8 cellular contexts compared by ENCODE assay signal in the genomic region with DNA sequence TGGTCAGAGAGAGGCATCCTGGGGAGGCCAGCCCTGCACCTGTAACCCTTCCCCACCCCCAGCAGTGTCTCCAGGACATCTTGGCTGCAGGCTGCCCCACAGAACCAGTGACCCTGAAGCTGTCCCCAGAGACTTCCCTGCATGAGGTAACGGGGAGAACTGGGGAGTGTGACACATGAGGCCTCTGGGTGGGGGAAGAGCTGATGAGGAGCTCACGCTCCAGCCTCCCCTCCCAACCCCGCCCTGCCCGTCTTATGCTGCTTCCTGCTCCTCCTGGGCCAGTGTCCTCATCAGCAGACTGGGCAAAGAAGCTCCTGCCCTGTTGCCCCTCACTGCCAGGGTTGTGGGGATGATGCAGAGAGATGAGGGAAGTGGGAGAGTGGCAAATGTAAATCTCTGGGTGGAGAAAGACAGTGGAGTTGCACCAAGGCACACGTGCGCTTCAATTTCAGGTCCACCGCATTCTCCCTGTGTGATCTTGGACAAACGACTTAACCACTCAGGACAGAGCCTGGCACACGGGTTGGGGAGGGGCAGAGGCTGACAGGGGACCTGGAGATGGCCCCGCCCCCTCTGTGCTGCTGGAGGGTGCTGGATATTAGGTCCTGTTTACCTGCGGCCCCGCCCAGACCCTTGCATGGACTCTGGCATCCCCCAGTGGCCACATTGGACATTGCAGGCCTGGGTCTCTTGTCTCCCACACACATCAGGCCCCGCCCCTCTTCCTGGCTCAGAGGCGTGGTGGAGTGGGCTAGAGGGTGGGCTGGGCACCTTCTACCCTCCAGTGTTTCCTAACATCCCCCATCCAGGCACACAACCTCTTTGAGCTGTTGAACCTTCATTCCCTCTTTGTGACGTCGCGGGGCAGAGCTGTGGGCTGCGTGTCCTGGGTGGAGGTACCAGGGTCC. TPM values are rescaled to one million over a fixed set of nuclear protein-coding genes. Genes with fewer than 3 reads are reported as not detected.
DNase-seq lines count a peak whose midpoint lies in the region; ATAC-seq and TF ChIP-seq lines count a peak whose summit lies in the region.

No MANE protein-coding gene starts in this region.

- no peak overlapping the region for H3K27ac ChIP-seq in right atrium auricular region

- in situ Hi-C loops in HAP-1 (cut with MboI; ENCODE audit: low sequenced_read_pairs), result no loop called here

- H3K27me3 ChIP-seq in HAP-1 (ENCODE audit: low read depth), result no peaks in the 10 kb centered on the region
- H3K27me3 ChIP-seq in right atrium auricular region, result no peaks in the 10 kb centered on the region

- H3K9me3 ChIP-seq in HAP-1 (no peaks in the 10 kb centered on the region), right atrium auricular region (no peaks in the 10 kb centered on the region)

- H3K4me3 ChIP-seq in HAP-1, result no peak overlapping the region
- no peak overlapping the region for H3K4me3 ChIP-seq in right atrium auricular region
- H3K4me3 ChIP-seq in retinal pigment epithelial cell (ENCODE audit: low read length), result no peak overlapping the region

- peak; percentile 97 for DNase-seq in CMK (ENCODE audit: low read depth)
- DNase-seq in HAP-1 (ENCODE audit: low spot score in 2 of 2), result peak; percentile 68 to 95
- DNase-seq in NCI-H146 treated with DMSO at 0.1 percent for 48 hours (lab: John Stamatoyannopoulos, UW; ENCODE audit: unreplicated experiment), result peak; percentile 29
- DNase-seq in T-helper 1 cell, result peak; percentile 58 to 82 (median 75)
- DNase-seq in amniotic epithelial cell (ENCODE audit: low read depth), result peak; percentile 58
- peak; percentile 85 for DNase-seq in right atrium auricular region (ENCODE audit: low spot score)
- no peak for DNase-seq in retinal pigment epithelial cell (ENCODE audit: low read depth)

- TF ChIP-seq CTCF in right atrium auricular region (IDR thresholded peaks at IDR 0.05) (peak; percentile 92 to 94), retinal pigment epithelial cell (conservative IDR thresholded peaks at IDR 0.05; ENCODE audit: low read depth, low read length) (peak; percentile 96)

- no peak for ATAC-seq in HG03039 (IDR thresholded peaks at IDR 0.05; ENCODE audit: unreplicated experiment)

- H3K36me3 ChIP-seq in HAP-1 (replicated peaks) (no peaks in the 10 kb centered on the region), right atrium auricular region (no peaks in the 10 kb centered on the region)

- H3K4me1 ChIP-seq in HAP-1 (peaks cover 3% of the 10 kb centered on the region; the same call in 1 of the 2 replicates), right atrium auricular region (no peaks in the 10 kb centered on the region)

RNA-seq across cellular contexts. Expression of a gene that starts 12.3 kb away (rescaled TPM):
- 1 to 10 TPM; 3.9 to 4.6 TPM for total RNA-seq in right atrium auricular region

RNA-seq across cellular contexts. Expression of a gene that starts 17.6 kb away (rescaled TPM):
- 1 to 10 TPM; 5.2 to 8.7 TPM for total RNA-seq in right atrium auricular region

RNA-seq across cellular contexts. Expression of a gene that starts 34.0 kb away (rescaled TPM):
- total RNA-seq in right atrium auricular region, result under 1 TPM in 1 of 2 donors, not detected in 1; 0.20 TPM

RNA-seq across cellular contexts. Expression of a gene that starts 38.0 kb away (rescaled TPM):
- total RNA-seq in right atrium auricular region, result 1,000 to 10,000 TPM; 1,082 to 1,229 TPM

RNA-seq across cellular contexts. Expression of a gene that starts 51.8 kb away (rescaled TPM):
- total RNA-seq in right atrium auricular region, result under 1 TPM in 1 of 2 donors, not detected in 1; 0.31 TPM
